1 cellular context compared by ENCODE assay signal in the genomic region with DNA sequence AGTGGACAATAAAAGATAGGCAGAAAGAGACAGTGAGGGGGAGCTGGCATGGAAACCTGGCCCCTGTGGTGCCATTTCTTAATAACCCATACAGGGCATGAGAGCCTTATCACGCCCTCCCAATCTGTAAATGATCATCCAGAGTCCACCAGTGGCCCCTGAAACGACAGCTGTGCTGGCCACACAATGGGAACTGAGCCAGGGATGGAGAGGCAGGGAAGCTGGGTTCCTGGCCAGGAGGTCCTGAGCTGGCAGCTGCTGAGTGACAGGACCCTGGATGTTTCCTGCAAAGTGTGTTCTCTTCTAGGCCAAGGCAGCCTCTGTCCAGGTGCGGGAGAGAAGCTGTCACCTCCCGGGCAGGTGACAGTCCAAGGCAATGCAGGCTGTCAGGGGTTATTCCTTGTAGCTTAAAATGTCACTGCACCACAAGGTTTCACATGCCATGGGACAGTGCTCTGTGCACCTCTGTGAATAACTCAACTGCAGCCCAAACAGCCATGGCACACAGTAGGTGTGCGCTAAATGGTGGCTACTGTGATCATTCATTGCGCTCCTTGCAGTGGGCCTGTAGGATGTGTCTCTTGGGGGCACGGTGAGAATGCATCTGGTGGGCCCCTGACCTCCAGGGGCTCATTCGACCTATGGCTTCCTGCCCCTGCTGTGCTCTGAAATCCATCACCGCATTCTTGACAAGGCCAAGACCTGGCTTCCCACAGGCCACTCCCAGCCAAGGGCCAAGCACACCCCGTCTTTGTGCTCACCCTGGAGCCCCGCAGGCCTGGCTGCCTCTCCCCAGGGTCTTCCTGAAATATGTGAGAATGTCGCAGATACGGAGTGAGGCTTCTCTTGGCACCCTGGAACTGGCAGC.
TF ChIP-seq lines count a peak whose summit lies in the region.

No MANE protein-coding gene starts in this region.

TF ChIP-seq in GM23338, 12 proteins besides CTCF, POLR2A, EP300 and RAD21 (continued from another document):
- TF ChIP-seq, protein P1, sequence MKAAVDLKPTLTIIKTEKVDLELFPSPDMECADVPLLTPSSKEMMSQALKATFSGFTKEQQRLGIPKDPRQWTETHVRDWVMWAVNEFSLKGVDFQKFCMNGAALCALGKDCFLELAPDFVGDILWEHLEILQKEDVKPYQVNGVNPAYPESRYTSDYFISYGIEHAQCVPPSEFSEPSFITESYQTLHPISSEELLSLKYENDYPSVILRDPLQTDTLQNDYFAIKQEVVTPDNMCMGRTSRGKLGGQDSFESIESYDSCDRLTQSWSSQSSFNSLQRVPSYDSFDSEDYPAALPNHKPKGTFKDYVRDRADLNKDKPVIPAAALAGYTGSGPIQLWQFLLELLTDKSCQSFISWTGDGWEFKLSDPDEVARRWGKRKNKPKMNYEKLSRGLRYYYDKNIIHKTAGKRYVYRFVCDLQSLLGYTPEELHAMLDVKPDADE (IDR thresholded peaks at IDR 0.05), result no peak
- TF ChIP-seq, protein P2, sequence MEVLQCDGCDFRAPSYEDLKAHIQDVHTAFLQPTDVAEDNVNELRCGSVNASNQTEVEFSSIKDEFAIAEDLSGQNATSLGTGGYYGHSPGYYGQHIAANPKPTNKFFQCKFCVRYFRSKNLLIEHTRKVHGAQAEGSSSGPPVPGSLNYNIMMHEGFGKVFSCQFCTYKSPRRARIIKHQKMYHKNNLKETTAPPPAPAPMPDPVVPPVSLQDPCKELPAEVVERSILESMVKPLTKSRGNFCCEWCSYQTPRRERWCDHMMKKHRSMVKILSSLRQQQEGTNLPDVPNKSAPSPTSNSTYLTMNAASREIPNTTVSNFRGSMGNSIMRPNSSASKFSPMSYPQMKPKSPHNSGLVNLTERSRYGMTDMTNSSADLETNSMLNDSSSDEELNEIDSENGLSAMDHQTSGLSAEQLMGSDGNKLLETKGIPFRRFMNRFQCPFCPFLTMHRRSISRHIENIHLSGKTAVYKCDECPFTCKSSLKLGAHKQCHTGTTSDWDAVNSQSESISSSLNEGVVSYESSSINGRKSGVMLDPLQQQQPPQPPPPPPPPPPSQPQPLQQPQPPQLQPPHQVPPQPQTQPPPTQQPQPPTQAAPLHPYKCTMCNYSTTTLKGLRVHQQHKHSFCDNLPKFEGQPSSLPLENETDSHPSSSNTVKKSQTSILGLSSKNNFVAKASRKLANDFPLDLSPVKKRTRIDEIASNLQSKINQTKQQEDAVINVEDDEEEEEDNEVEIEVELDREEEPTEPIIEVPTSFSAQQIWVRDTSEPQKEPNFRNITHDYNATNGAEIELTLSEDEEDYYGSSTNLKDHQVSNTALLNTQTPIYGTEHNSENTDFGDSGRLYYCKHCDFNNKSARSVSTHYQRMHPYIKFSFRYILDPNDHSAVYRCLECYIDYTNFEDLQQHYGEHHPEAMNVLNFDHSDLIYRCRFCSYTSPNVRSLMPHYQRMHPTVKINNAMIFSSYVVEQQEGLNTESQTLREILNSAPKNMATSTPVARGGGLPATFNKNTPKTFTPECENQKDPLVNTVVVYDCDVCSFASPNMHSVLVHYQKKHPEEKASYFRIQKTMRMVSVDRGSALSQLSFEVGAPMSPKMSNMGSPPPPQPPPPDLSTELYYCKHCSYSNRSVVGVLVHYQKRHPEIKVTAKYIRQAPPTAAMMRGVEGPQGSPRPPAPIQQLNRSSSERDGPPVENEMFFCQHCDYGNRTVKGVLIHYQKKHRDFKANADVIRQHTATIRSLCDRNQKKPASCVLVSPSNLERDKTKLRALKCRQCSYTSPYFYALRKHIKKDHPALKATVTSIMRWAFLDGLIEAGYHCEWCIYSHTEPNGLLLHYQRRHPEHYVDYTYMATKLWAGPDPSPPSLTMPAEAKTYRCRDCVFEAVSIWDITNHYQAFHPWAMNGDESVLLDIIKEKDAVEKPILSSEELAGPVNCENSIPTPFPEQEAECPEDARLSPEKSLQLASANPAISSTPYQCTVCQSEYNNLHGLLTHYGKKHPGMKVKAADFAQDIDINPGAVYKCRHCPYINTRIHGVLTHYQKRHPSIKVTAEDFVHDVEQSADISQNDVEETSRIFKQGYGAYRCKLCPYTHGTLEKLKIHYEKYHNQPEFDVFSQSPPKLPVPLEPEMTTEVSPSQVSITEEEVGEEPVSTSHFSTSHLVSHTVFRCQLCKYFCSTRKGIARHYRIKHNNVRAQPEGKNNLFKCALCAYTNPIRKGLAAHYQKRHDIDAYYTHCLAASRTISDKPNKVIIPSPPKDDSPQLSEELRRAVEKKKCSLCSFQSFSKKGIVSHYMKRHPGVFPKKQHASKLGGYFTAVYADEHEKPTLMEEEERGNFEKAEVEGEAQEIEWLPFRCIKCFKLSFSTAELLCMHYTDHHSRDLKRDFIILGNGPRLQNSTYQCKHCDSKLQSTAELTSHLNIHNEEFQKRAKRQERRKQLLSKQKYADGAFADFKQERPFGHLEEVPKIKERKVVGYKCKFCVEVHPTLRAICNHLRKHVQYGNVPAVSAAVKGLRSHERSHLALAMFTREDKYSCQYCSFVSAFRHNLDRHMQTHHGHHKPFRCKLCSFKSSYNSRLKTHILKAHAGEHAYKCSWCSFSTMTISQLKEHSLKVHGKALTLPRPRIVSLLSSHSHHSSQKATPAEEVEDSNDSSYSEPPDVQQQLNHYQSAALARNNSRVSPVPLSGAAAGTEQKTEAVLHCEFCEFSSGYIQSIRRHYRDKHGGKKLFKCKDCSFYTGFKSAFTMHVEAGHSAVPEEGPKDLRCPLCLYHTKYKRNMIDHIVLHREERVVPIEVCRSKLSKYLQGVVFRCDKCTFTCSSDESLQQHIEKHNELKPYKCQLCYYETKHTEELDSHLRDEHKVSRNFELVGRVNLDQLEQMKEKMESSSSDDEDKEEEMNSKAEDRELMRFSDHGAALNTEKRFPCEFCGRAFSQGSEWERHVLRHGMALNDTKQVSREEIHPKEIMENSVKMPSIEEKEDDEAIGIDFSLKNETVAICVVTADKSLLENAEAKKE (CRISPR knock-in tag; IDR thresholded peaks at IDR 0.05), result no peak
- TF ChIP-seq POLR2AphosphoS5 (IDR thresholded peaks at IDR 0.05; ENCODE audit: low read depth), result no peak
- TF ChIP-seq ZNF114 (CRISPR knock-in tag; IDR thresholded peaks at IDR 0.05), result no peak
- TF ChIP-seq NANOG (IDR thresholded peaks at IDR 0.05; ENCODE audit: borderline replicate concordance), result no peak
- no peak for TF ChIP-seq JUNB (IDR thresholded peaks at IDR 0.05; ENCODE audit: unreplicated experiment)
- no peak for TF ChIP-seq CREB1 (CRISPR knock-in tag; IDR thresholded peaks at IDR 0.05; ENCODE audit: low read depth)
- TF ChIP-seq EZH2phosphoT487 (IDR thresholded peaks at IDR 0.05; ENCODE audit: unreplicated experiment), result no peak
